ENCODE assay signal across 20 cellular contexts in the genomic region with DNA sequence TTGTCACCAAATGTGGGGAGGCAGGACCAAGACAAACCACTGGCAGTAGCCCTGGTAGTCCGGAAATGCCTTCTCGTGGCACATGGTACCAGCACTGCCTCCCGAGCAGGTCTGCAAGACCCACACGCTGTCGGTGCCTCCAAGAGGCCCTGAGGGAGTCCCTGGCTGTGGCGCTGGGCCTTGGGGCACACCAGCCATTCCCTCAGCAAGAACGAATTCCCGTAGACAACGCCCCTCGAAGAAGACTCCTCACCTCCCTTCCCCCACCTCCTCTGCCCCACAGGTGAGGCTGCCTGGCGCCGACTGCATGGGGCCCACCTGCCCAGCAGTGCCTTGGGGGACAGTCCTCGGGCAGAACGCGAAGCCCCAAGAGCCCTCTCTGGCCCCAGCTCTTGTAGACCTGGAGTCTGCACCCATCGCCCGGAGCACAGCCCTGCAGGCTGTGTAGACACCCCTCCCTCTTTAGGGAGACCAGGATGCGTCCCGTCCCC.
"Had no signal": no experiment of that assay in that cellular context is flagged by ENCODE, and none has a peak within 500 bp of the region (broad histone marks: within the 10 kb centered on the region; RNA-seq: fewer than 3 reads in every experiment).

No MANE protein-coding gene starts in this region.

- H3K27me3 Mint-ChIP-seq: activated CD4-positive, alpha-beta memory T cell treated with anti-CD3 and anti-CD28 coated beads for 36 hours; activated CD8-positive, alpha-beta memory T cell treated with anti-CD3 and anti-CD28 coated beads, Interleukin-2, amount 10 ng/mL, durations not matched to agents 7 days and 5 days; brain; central memory CD8-positive, alpha-beta T cell; natural killer cell treated with Interleukin-12 subunit alpha and Interleukin-12 subunit beta and Interleukin-15 and Interleukin-18, amount 100 ng/mL, for 72 hours had no signal

- H3K4me3 Mint-ChIP-seq: activated CD4-positive, alpha-beta memory T cell treated with anti-CD3 and anti-CD28 coated beads for 36 hours; activated CD8-positive, alpha-beta memory T cell treated with anti-CD3 and anti-CD28 coated beads, Interleukin-2, amount 10 ng/mL, durations not matched to agents 7 days and 5 days; activated naive CD4-positive, alpha-beta T cell treated with anti-CD3 and anti-CD28 coated beads for 36 hours; brain; central memory CD8-positive, alpha-beta T cell; immature natural killer cell; natural killer cell treated with Interleukin-12 subunit alpha and Interleukin-12 subunit beta and Interleukin-15 and Interleukin-18, amount 100 ng/mL, for 72 hours had no signal

- H3K9me3 ChIP-seq: lower lobe of right lung had no signal

- H3K4me1 Mint-ChIP-seq: activated CD8-positive, alpha-beta memory T cell treated with anti-CD3 and anti-CD28 coated beads, Interleukin-2, amount 10 ng/mL, durations not matched to agents 7 days and 5 days; central memory CD8-positive, alpha-beta T cell had no signal

- H3K4me1 ChIP-seq: lower lobe of right lung had no signal

- H3K4me3 ChIP-seq: gastroesophageal sphincter, heart left ventricle, lower lobe of right lung, tibial artery had no signal

- ATAC-seq: activated CD8-positive, alpha-beta memory T cell treated with anti-CD3 and anti-CD28 coated beads, Interleukin-2, amount 10 ng/mL, durations not matched to agents 7 days and 5 days; esophagus mucosa; gastroesophageal sphincter; heart left ventricle; lower lobe of right lung; natural killer cell treated with Interleukin-12 subunit alpha and Interleukin-12 subunit beta and Interleukin-15 and Interleukin-18, amount 100 ng/mL, for 72 hours; stimulated activated naive CD8-positive, alpha-beta T cell treated with anti-CD3 and anti-CD28 coated beads, Interleukin-15, Interleukin-2, amounts not matched to agents 100 U/mL and 50 U/mL, for 24 hours had no signal

- H3K9me3 Mint-ChIP-seq: activated naive CD4-positive, alpha-beta T cell treated with anti-CD3 and anti-CD28 coated beads for 36 hours; central memory CD8-positive, alpha-beta T cell had no signal

- H3K27me3 ChIP-seq: gastroesophageal sphincter, heart left ventricle, tibial artery had no signal

- H3K36me3 Mint-ChIP-seq: activated CD4-positive, alpha-beta memory T cell treated with anti-CD3 and anti-CD28 coated beads for 36 hours; activated CD8-positive, alpha-beta memory T cell treated with anti-CD3 and anti-CD28 coated beads, Interleukin-2, amount 10 ng/mL, durations not matched to agents 7 days and 5 days; natural killer cell treated with Interleukin-12 subunit alpha and Interleukin-12 subunit beta and Interleukin-15 and Interleukin-18, amount 100 ng/mL, for 72 hours had no signal

- DNase-seq: activated CD4-positive, alpha-beta memory T cell treated with anti-CD3 and anti-CD28 coated beads for 36 hours; activated CD8-positive, alpha-beta memory T cell treated with anti-CD3 and anti-CD28 coated beads, Interleukin-2, amount 10 ng/mL, durations not matched to agents 7 days and 5 days; activated naive CD4-positive, alpha-beta T cell treated with anti-CD3 and anti-CD28 coated beads for 36 hours; anterior cingulate cortex; effector CD4-positive, alpha-beta T cell; immature natural killer cell; lower lobe of right lung; retina; stimulated activated naive CD8-positive, alpha-beta T cell treated with anti-CD3 and anti-CD28 coated beads, Interleukin-15, Interleukin-2, amounts not matched to agents 100 U/mL and 50 U/mL, for 24 hours; substantia nigra; SW 1271; T-helper 2 cell had no signal

- H3K27ac ChIP-seq: lower lobe of right lung, tibial artery, VCaP had no signal

- H3K27ac Mint-ChIP-seq: activated CD4-positive, alpha-beta memory T cell treated with anti-CD3 and anti-CD28 coated beads for 36 hours; activated CD8-positive, alpha-beta memory T cell treated with anti-CD3 and anti-CD28 coated beads, Interleukin-2, amount 10 ng/mL, durations not matched to agents 7 days and 5 days; activated naive CD4-positive, alpha-beta T cell treated with anti-CD3 and anti-CD28 coated beads for 36 hours; immature natural killer cell; natural killer cell treated with Interleukin-12 subunit alpha and Interleukin-12 subunit beta and Interleukin-15 and Interleukin-18, amount 100 ng/mL, for 72 hours had no signal
